In the genomic region with DNA sequence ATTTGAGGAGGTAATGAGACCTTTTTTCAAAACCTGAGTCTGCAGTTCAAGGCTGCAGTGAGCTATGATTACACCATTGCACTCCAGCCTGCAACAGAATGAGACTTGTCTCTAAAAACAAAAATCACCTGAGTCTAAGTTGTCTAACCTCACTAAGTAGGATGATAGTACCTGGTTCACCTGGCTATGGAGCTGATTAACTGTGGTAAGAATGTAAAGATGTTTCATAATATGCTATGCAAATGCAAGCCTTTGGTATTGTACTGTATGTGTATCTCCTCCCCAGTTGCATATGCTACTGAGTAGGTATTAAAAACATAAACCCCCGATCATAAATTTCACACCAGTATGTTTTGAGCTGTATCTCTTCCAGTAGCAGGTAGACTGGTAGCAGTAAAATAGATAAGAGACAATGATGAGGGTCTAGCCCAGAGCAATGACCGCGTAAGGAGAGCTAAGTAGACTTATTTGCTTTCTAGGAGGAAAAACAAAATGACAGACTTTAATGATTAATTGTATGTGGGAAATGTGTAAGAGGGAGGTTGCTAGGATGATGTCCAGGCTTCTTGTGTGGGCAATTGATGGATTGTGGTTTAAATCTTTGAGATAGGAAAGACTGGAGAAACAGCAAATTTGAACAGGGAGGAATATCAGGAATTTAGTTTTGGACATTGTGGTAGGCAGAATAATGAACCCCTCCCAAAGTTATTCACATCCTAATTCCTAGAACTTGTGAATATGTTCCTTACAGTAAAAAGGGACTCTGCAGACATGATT, we compare ENCODE assay signal across 20 cellular contexts.
"Had no signal": no experiment of that assay in that cellular context is flagged by ENCODE, and none has a peak within 500 bp of the region (broad histone marks: within the 10 kb centered on the region; RNA-seq: fewer than 3 reads in every experiment).

No MANE protein-coding gene starts in this region.

- FAIRE-seq: endometrium, kidney, small intestine had no signal

- H3K4me3 ChIP-seq: esophagus muscularis mucosa, lung, right atrium auricular region, stomach, thoracic aorta, transverse colon had no signal

- H3K36me3 ChIP-seq: esophagus muscularis mucosa, right atrium auricular region, stomach, thoracic aorta, transverse colon had no signal

- H3K4me3 Mint-ChIP-seq: immature natural killer cell; naive thymus-derived CD4-positive, alpha-beta T cell had no signal

- H3K27me3 ChIP-seq: esophagus muscularis mucosa, right atrium auricular region, stomach, transverse colon had no signal

- DNase-seq: effector memory CD4-positive, alpha-beta T cell; foreskin fibroblast; immature natural killer cell; kidney; left cardiac atrium; left ventricle myocardium superior; mesendoderm; naive thymus-derived CD4-positive, alpha-beta T cell; posterior cingulate gyrus; small intestine; stimulated activated CD4-positive, alpha-beta T cell treated with anti-CD3 and anti-CD28 coated beads, Interleukin-12 subunit alpha, Interleukin-12 subunit beta, amount 100 ng/mL, for 4 hours; stimulated activated naive CD4-positive, alpha-beta T cell; stomach; substantia nigra; transverse colon had no signal

- H3K27ac Mint-ChIP-seq: immature natural killer cell; naive thymus-derived CD4-positive, alpha-beta T cell had no signal

- H3K4me1 Mint-ChIP-seq: immature natural killer cell had no signal

- ATAC-seq: left cardiac atrium; left ventricle myocardium superior; naive thymus-derived CD4-positive, alpha-beta T cell had no signal

- H3K36me3 Mint-ChIP-seq: immature natural killer cell had no signal
